Comparison of ENCODE assay signal across 8 cellular contexts in genomic region chr22:50293441-50294318, GRCh38. TPM values are rescaled to one million over a fixed set of nuclear protein-coding genes. Genes with fewer than 3 reads are reported as not detected.
A peak's percentile ranks its signal among the peaks of the same experiment; 100 is the strongest.
DNase-seq lines count a peak whose midpoint lies in the region; ATAC-seq and TF ChIP-seq lines count a peak whose summit lies in the region.

No MANE protein-coding gene starts in this region.

- H3K9me3 ChIP-seq in psoas muscle = no peaks in the 10 kb centered on the region

- TF ChIP-seq CTCF in WI38 (IDR thresholded peaks at IDR 0.05; ENCODE audit: low read depth, low read length) = no peak
- no peak for TF ChIP-seq CTCF in psoas muscle (IDR thresholded peaks at IDR 0.05)

- peak overlapping the region; percentile 63 for H3K27ac ChIP-seq in psoas muscle

- in situ Hi-C loops in G401 (cut with HindIII; ENCODE audit: low sequenced_read_pairs) = no loop called here

- peaks cover 9% of the 10 kb centered on the region for H3K4me1 ChIP-seq in psoas muscle

- H3K4me3 ChIP-seq in WI38 (ENCODE audit: low read depth, low read length) (peak overlapping the region; percentile 44), psoas muscle (peak overlapping the region; percentile 38)

- 26 to 32% (median 28%) methylated on average over 29 to 42 of the region's 42 CpGs for WGBS in psoas muscle, 3 donors

- intact Hi-C loops in Right ventricle myocardium superior (cut with DNase I) (no loop called here), psoas muscle (cut with DNase I) (no loop called here)

- peak; percentile 89 for ATAC-seq in Right ventricle myocardium superior (ENCODE audit: poor library complexity)
- peak; percentile 45 to 58 (median 56) for ATAC-seq in psoas muscle

- peak; percentile 56 for DNase-seq in H4 (ENCODE audit: low spot score)
- DNase-seq in Right ventricle myocardium superior = peak; percentile 70
- DNase-seq in psoas muscle = peak in 1 of 2 donors; percentile 50
- no peak for DNase-seq in NOMO-1 treated with dmso at 0.1 percent for 144 hours (lab: John Stamatoyannopoulos, UW; ENCODE audit: unreplicated experiment)
- no peak for DNase-seq in DMS114 treated with DMSO at 0.1 percent for 48 hours (lab: John Stamatoyannopoulos, UW; ENCODE audit: unreplicated experiment)
- DNase-seq in G401 (ENCODE audit: low spot score) = no peak
- DNase-seq in cerebellum (ENCODE audit: low spot score) = no peak

- H3K36me3 ChIP-seq in psoas muscle (ENCODE audit: insufficient read depth in 1 of 2, low read depth in 1 of 2) = peaks cover 0 to 15% of the 10 kb centered on the region in 2 donors

- peaks cover 0 to 1% (median 0%) of the 10 kb centered on the region in 3 donors for H3K27me3 ChIP-seq in psoas muscle (ENCODE audit: insufficient read depth in 3 of 3, low read length in 2 of 3)

RNA-seq across cellular contexts. Expression of gene PLXNB2, which starts 13.8 kb away (rescaled TPM):
- 42.4 and 53.2 TPM in 2 replicates for total RNA-seq in H4 (2014; rRNA removed; shearing (Covaris generic))
- total RNA-seq in Right ventricle myocardium superior = 68.3 TPM
- 10 to 100 TPM; 13.6 to 43.7 (median 15.0) TPM for total RNA-seq in psoas muscle
- 10 to 100 TPM in 1 of 3 donors, 1 to 10 TPM in 2; 3.9 to 11.6 (median 5.8) TPM for polyA plus RNA-seq in psoas muscle
- 93.4 and 100 TPM in 2 replicates for total RNA-seq in G401 (2014; rRNA removed; shearing (Covaris generic))
- 102 TPM for total RNA-seq in cerebellum

RNA-seq across cellular contexts. Expression of gene MAPK11, which starts 23.5 kb away (rescaled TPM):
- 4.0 and 5.5 TPM in 2 replicates for total RNA-seq in H4 (2014; rRNA removed; shearing (Covaris generic))
- 8.5 TPM for total RNA-seq in Right ventricle myocardium superior
- total RNA-seq in psoas muscle = 1 to 10 TPM; 4.4 to 6.3 (median 5.4) TPM
- 1 to 10 TPM; 1.7 to 5.3 (median 4.0) TPM for polyA plus RNA-seq in psoas muscle
- total RNA-seq in G401 (2014; rRNA removed; shearing (Covaris generic)) = 21.3 and 21.5 TPM in 2 replicates
- 8.4 TPM for total RNA-seq in cerebellum

RNA-seq across cellular contexts. Expression of gene MAPK12, which starts 32.2 kb away (rescaled TPM):
- 33.3 and 37.8 TPM in 2 replicates for total RNA-seq in H4 (2014; rRNA removed; shearing (Covaris generic))
- 13.2 TPM for total RNA-seq in Right ventricle myocardium superior
- total RNA-seq in psoas muscle = 100 to 1,000 TPM; 107 to 178 (median 145) TPM
- 100 to 1,000 TPM in 2 of 3 donors, 10 to 100 TPM in 1; 57.4 to 148 (median 131) TPM for polyA plus RNA-seq in psoas muscle
- total RNA-seq in G401 (2014; rRNA removed; shearing (Covaris generic)) = 155 and 158 TPM in 2 replicates
- 6.1 TPM for total RNA-seq in cerebellum

RNA-seq across cellular contexts. Expression of gene DENND6B, which starts 33.1 kb away (rescaled TPM):
- 0.35 and 1.3 TPM in 2 replicates for total RNA-seq in H4 (2014; rRNA removed; shearing (Covaris generic))
- total RNA-seq in Right ventricle myocardium superior = 1.1 TPM
- total RNA-seq in psoas muscle = 1 to 10 TPM in 2 of 4 donors, under 1 TPM in 2; 0.57 to 1.6 (median 0.94) TPM
- under 1 TPM; 0.46 to 0.93 (median 0.81) TPM for polyA plus RNA-seq in psoas muscle
- 0.37 and 1.0 TPM in 2 replicates for total RNA-seq in G401 (2014; rRNA removed; shearing (Covaris generic))
- 19.6 TPM for total RNA-seq in cerebellum

RNA-seq across cellular contexts. Expression of gene HDAC10, which starts 42.6 kb away (rescaled TPM):
- 5.1 and 5.9 TPM in 2 replicates for total RNA-seq in H4 (2014; rRNA removed; shearing (Covaris generic))
- total RNA-seq in Right ventricle myocardium superior (12.0 TPM), psoas muscle (10 to 100 TPM; 13.5 to 19.4 (median 15.3) TPM), cerebellum (12.9 TPM)
- polyA plus RNA-seq in psoas muscle = 1 to 10 TPM; 4.3 to 5.3 (median 5.1) TPM
- 6.1 and 28.5 TPM in 2 replicates for total RNA-seq in G401 (2014; rRNA removed; shearing (Covaris generic))

Comparison
In these comparisons a context has a peak if more than half of its experiments do, and no peak if none do; other contexts are left out.
1. DNase-seq: peak in H4 (single experiment) and Right ventricle myocardium superior (single experiment); none in NOMO-1 treated with dmso at 0.1 percent for 144 hours (single experiment), DMS114 treated with DMSO at 0.1 percent for 48 hours (single experiment), G401 (single experiment) and cerebellum (single experiment).